In genomic region chr9:96423322-96423984, GRCh38 we compare ENCODE assay signal across 1 cellular context.
TF ChIP-seq lines count a peak whose summit lies in the region.

No MANE protein-coding gene starts in this region.

TF ChIP-seq in IMR-90, 13 proteins besides CTCF, POLR2A, EP300 and RAD21 (continued from another document):
- TF ChIP-seq, protein P1, sequence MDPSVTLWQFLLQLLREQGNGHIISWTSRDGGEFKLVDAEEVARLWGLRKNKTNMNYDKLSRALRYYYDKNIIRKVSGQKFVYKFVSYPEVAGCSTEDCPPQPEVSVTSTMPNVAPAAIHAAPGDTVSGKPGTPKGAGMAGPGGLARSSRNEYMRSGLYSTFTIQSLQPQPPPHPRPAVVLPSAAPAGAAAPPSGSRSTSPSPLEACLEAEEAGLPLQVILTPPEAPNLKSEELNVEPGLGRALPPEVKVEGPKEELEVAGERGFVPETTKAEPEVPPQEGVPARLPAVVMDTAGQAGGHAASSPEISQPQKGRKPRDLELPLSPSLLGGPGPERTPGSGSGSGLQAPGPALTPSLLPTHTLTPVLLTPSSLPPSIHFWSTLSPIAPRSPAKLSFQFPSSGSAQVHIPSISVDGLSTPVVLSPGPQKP (IDR thresholded peaks at IDR 0.05; ENCODE audit: borderline replicate concordance, low read depth, low read length): no peak
- TF ChIP-seq MAFK (IDR thresholded peaks at IDR 0.05; ENCODE audit: low read depth, low read length) (no peak), USF2 (IDR thresholded peaks at IDR 0.05; ENCODE audit: low read depth, low read length) (no peak), BHLHE40 (IDR thresholded peaks at IDR 0.05; ENCODE audit: low read depth, low read length) (no peak), SMC3 (IDR thresholded peaks at IDR 0.05; ENCODE audit: low read depth, low read length) (no peak)
